ENCODE assay signal across 16 cellular contexts in genomic region chr10:78571916-78572315, GRCh38.
DNase-seq lines count a peak whose midpoint lies in the region; ATAC-seq and TF ChIP-seq lines count a peak whose summit lies in the region.
"Had no signal": no experiment of that assay in that cellular context is flagged by ENCODE, and none has a peak within 500 bp of the region (broad histone marks: within the 10 kb centered on the region; RNA-seq: fewer than 3 reads in every experiment).

No MANE protein-coding gene starts in this region.

- H3K27ac ChIP-seq in esophagus squamous epithelium = peak overlapping the region in 3 of 4 donors; percentile 31 to 41 (median 40)
- H3K27ac ChIP-seq in upper lobe of left lung = peak overlapping the region in 3 of 4 donors; percentile 9 to 52 (median 46)
- no peak overlapping the region for H3K27ac ChIP-seq in effector memory CD4-positive, alpha-beta T cell (ENCODE audit: insufficient read depth, low read length, poor library complexity, severe bottlenecking)
- H3K27ac ChIP-seq: BLaER1 treated with 17β-estradiol and CSF1 and Interleukin-3, amounts not matched to agents 10 nM and 100 nM; HL-60 had no signal

- ATAC-seq in sciatic nerve (peak; percentile 4), upper lobe of left lung (ENCODE audit: low FRiP score in 2 of 2) (no peak)
- ATAC-seq: CD8-positive, alpha-beta T cell; HCT116 had no signal

- no peak for DNase-seq in adipocyte (ENCODE audit: low read depth)
- no peak for DNase-seq in esophagus squamous epithelium (lab: John Stamatoyannopoulos, UW)
- DNase-seq in sciatic nerve (ENCODE audit: low spot score) = no peak
- no peak for DNase-seq in upper lobe of left lung
- no peak for DNase-seq in effector memory CD4-positive, alpha-beta T cell
- no peak for DNase-seq in NK-92 (lab: John Stamatoyannopoulos, UW; ENCODE audit: unreplicated experiment)
- DNase-seq in NCI-H128 (lab: John Stamatoyannopoulos, UW; ENCODE audit: unreplicated experiment) = no peak
- DNase-seq: Calu3; CD8-positive, alpha-beta T cell; GDM1; GOT3; H7; HFFc6 had no signal

- intact Hi-C loops in esophagus squamous epithelium (cut with DNase I) = no loop called here
- intact Hi-C loops in sciatic nerve (cut with DNase I) = no loop called here

- WGBS in esophagus squamous epithelium, 2 donors = 56 to 100% methylated on average over 1 of the region's 1 CpG
- WGBS in upper lobe of left lung, 2 donors = 100% methylated on average over 1 of the region's 1 CpG

- H3K36me3 ChIP-seq in adipocyte (ENCODE audit: control insufficient read depth, insufficient read depth, low read length, severe bottlenecking) = no peaks in the 10 kb centered on the region
- no peaks in the 10 kb centered on the region for H3K36me3 ChIP-seq in esophagus squamous epithelium
- no peaks in the 10 kb centered on the region for H3K36me3 ChIP-seq in upper lobe of left lung
- H3K36me3 ChIP-seq in effector memory CD4-positive, alpha-beta T cell (ENCODE audit: control insufficient read depth, insufficient read depth, low read length) = no peaks in the 10 kb centered on the region
- H3K36me3 ChIP-seq: BLaER1 treated with 17β-estradiol and CSF1 and Interleukin-3, amounts not matched to agents 10 nM and 100 nM had no signal

- H3K9me3 ChIP-seq in adipocyte (ENCODE audit: control insufficient read depth, low read length) (peaks cover 6% of the 10 kb centered on the region), esophagus squamous epithelium (no peaks in the 10 kb centered on the region), upper lobe of left lung (no peaks in the 10 kb centered on the region)
- no peaks in the 10 kb centered on the region for H3K9me3 ChIP-seq in effector memory CD4-positive, alpha-beta T cell (ENCODE audit: control insufficient read depth, low read length)
- H3K9me3 ChIP-seq: BLaER1 treated with 17β-estradiol and CSF1 and Interleukin-3, amounts not matched to agents 10 nM and 100 nM had no signal

- TF ChIP-seq EP300 in upper lobe of left lung (IDR thresholded peaks at IDR 0.05) = no peak

- H3K27me3 ChIP-seq in adipocyte (replicated peaks; ENCODE audit: control insufficient read depth, insufficient read depth, low read length) (no peaks in the 10 kb centered on the region), esophagus squamous epithelium (peaks cover 0 to 19% (median 0%) of the 10 kb centered on the region in 4 donors), upper lobe of left lung (no peaks in the 10 kb centered on the region)
- H3K27me3 ChIP-seq in effector memory CD4-positive, alpha-beta T cell (replicated peaks; ENCODE audit: control insufficient read depth, insufficient read depth, low read length, poor library complexity, severe bottlenecking) = no peaks in the 10 kb centered on the region
- H3K27me3 ChIP-seq: BLaER1 treated with 17β-estradiol and CSF1 and Interleukin-3, amounts not matched to agents 10 nM and 100 nM had no signal

- H3K4me3 ChIP-seq in adipocyte (ENCODE audit: low read length) = no peak overlapping the region
- H3K4me3 ChIP-seq in esophagus squamous epithelium = no peak overlapping the region
- H3K4me3 ChIP-seq in upper lobe of left lung = no peak overlapping the region
- no peak overlapping the region for H3K4me3 ChIP-seq in effector memory CD4-positive, alpha-beta T cell (ENCODE audit: insufficient read depth, low read depth, low read length, poor library complexity, severe bottlenecking)
- H3K4me3 ChIP-seq: BLaER1 treated with 17β-estradiol and CSF1 and Interleukin-3, amounts not matched to agents 10 nM and 100 nM had no signal

- H3K4me1 ChIP-seq in adipocyte (ENCODE audit: control insufficient read depth, insufficient read depth, low read length) (peaks cover 41% of the 10 kb centered on the region), esophagus squamous epithelium (peaks cover 3 to 15% (median 7%) of the 10 kb centered on the region in 3 donors), upper lobe of left lung (peaks cover 0 to 14% (median 0%) of the 10 kb centered on the region in 4 donors)
- no peaks in the 10 kb centered on the region for H3K4me1 ChIP-seq in effector memory CD4-positive, alpha-beta T cell (ENCODE audit: control insufficient read depth, insufficient read depth, low read length, poor library complexity, severe bottlenecking)

- TF ChIP-seq CTCF in esophagus squamous epithelium (IDR thresholded peaks at IDR 0.05) (no peak), upper lobe of left lung (IDR thresholded peaks at IDR 0.05) (no peak)

- TF ChIP-seq POLR2A in esophagus squamous epithelium (IDR thresholded peaks at IDR 0.05) = no peak
- no peak for TF ChIP-seq POLR2A in upper lobe of left lung (IDR thresholded peaks at IDR 0.05)

- peak overlapping the region; percentile 56 for H3K9ac ChIP-seq in adipocyte (ENCODE audit: low read length)
- H3K9ac ChIP-seq: BLaER1 treated with 17β-estradiol and CSF1 and Interleukin-3, amounts not matched to agents 10 nM and 100 nM had no signal
